Comparison of ENCODE assay signal across 17 cellular contexts in genomic region chr10:31468536-31468859, GRCh38.
DNase-seq lines count a peak whose midpoint lies in the region; ATAC-seq, FAIRE-seq and TF ChIP-seq lines count a peak whose summit lies in the region.
"Had no signal": no experiment of that assay in that cellular context is flagged by ENCODE, and none has a peak within 500 bp of the region (broad histone marks: within the 10 kb centered on the region; RNA-seq: fewer than 3 reads in every experiment).

No MANE protein-coding gene starts in this region.

- BruUV-seq in PC-3 (replicated peaks; lab: Mats Ljungman, UMichigan) = no TSS peak

- no peak overlapping the region for H3K4me3 Mint-ChIP-seq in activated naive CD4-positive, alpha-beta T cell treated with anti-CD3 and anti-CD28 coated beads, Interleukin-2, amount 10 ng/mL, durations not matched to agents 7 days and 5 days
- H3K4me3 Mint-ChIP-seq in stimulated activated naive B cell treated with anti-CD40 and anti-IgM and Interleukin-4, amounts not matched to agents 10 μg/mL and 1 μg/mL and 100 μg/mL, for 72 hours = no peak overlapping the region
- H3K4me3 Mint-ChIP-seq: B cell; CD4-positive, CD25-positive, alpha-beta regulatory T cell; H9 had no signal

- H3K79me1 ChIP-seq in H1 (ENCODE audit: low read depth, low read length) = no peaks in the 10 kb centered on the region
- H3K79me1 ChIP-seq in trophoblast cell (ENCODE audit: low read length) = no peaks in the 10 kb centered on the region

- H3K27me3 ChIP-seq in PC-3 (ENCODE audit: low read length) (no peaks in the 10 kb centered on the region), H1 (replicated peaks in 1 of 4; ENCODE audit: control insufficient read depth in 3 of 4, extremely low read depth in 1 of 4, insufficient read depth in 3 of 4, low read length in 3 of 4) (no peaks in the 10 kb centered on the region), Peyer's patch (no peaks in the 10 kb centered on the region), trophoblast cell (ENCODE audit: insufficient read depth, low read length) (no peaks in the 10 kb centered on the region)
- H3K27me3 ChIP-seq: BLaER1 treated with 17β-estradiol and CSF1 and Interleukin-3, amounts not matched to agents 10 nM and 100 nM had no signal

- H3K27me3 Mint-ChIP-seq in activated naive CD4-positive, alpha-beta T cell treated with anti-CD3 and anti-CD28 coated beads, Interleukin-2, amount 10 ng/mL, durations not matched to agents 7 days and 5 days = no peaks in the 10 kb centered on the region
- no peaks in the 10 kb centered on the region for H3K27me3 Mint-ChIP-seq in stimulated activated naive B cell treated with anti-CD40 and anti-IgM and Interleukin-4, amounts not matched to agents 10 μg/mL and 1 μg/mL and 100 μg/mL, for 72 hours
- H3K27me3 Mint-ChIP-seq: B cell; CD4-positive, CD25-positive, alpha-beta regulatory T cell had no signal

- H3F3A ChIP-seq in PC-3 (ENCODE audit: low read length, unreplicated experiment) = no peaks in the 10 kb centered on the region

- no peak overlapping the region for H3K23ac ChIP-seq in H1 (ENCODE audit: insufficient read length)
- no peak overlapping the region for H3K23ac ChIP-seq in trophoblast cell (ENCODE audit: low read length)

- H3K4me1 ChIP-seq in PC-3 (ENCODE audit: insufficient read depth, low read length) (no peaks in the 10 kb centered on the region), H1 (replicated peaks in 1 of 4; ENCODE audit: control insufficient read depth in 3 of 4, insufficient read depth in 4 of 4, low read length in 3 of 4) (no peaks in the 10 kb centered on the region; a peak in 2 of 7 replicates), Peyer's patch (no peaks in the 10 kb centered on the region), trophoblast cell (ENCODE audit: control insufficient read depth in 1 of 2, insufficient read depth in 2 of 2, low read length in 2 of 2) (no peaks in the 10 kb centered on the region)
- H3K4me1 ChIP-seq: Caco-2 had no signal

- H4K91ac ChIP-seq in H1 (replicated peaks; ENCODE audit: insufficient read length, low read length) (no peak overlapping the region), trophoblast cell (ENCODE audit: low read depth, low read length) (no peak overlapping the region)

- TF ChIP-seq POLR2A in H1 (IDR thresholded peaks at IDR 0.05; ENCODE audit: control extremely low read depth in 1 of 2, low read depth in 2 of 2, low read length in 2 of 2) (no peak), Peyer's patch (IDR thresholded peaks at IDR 0.05) (no peak)

- TF ChIP-seq EP300 in H1 (IDR thresholded peaks at IDR 0.05; ENCODE audit: borderline replicate concordance in 1 of 2, low read depth in 2 of 2, low read length in 2 of 2) = no peak

- no peak for TF ChIP-seq RAD21 in H1 (IDR thresholded peaks at IDR 0.05 in 1 of 2, conservative IDR thresholded peaks at IDR 0.05 in 1 of 2; ENCODE audit: low read depth in 2 of 2, low read length in 2 of 2)

- no peaks in the 10 kb centered on the region for H3K4me1 Mint-ChIP-seq in activated naive CD4-positive, alpha-beta T cell treated with anti-CD3 and anti-CD28 coated beads, Interleukin-2, amount 10 ng/mL, durations not matched to agents 7 days and 5 days
- no peaks in the 10 kb centered on the region for H3K4me1 Mint-ChIP-seq in stimulated activated naive B cell treated with anti-CD40 and anti-IgM and Interleukin-4, amounts not matched to agents 10 μg/mL and 1 μg/mL and 100 μg/mL, for 72 hours
- H3K4me1 Mint-ChIP-seq: B cell had no signal

- H3K9me2 ChIP-seq in PC-3 (replicated peaks; ENCODE audit: low read length) = no peaks in the 10 kb centered on the region

- H3K36me3 ChIP-seq in PC-3 (ENCODE audit: low read depth, low read length) (peaks cover 10% of the 10 kb centered on the region), H1 (ENCODE audit: control insufficient read depth in 2 of 4, insufficient read depth in 4 of 4, low read length in 3 of 4) (no peaks in the 10 kb centered on the region), Peyer's patch (peaks cover 0 to 17% (median 0%) of the 10 kb centered on the region in 3 donors), trophoblast cell (ENCODE audit: control insufficient read depth in 1 of 2, insufficient read depth in 2 of 2, low read length in 2 of 2) (no peaks in the 10 kb centered on the region)

- intact Hi-C loops in PC-3 (cut with micrococcal nuclease) = no loop called here

- H3K56ac ChIP-seq in H1 (replicated peaks; ENCODE audit: insufficient read length, low read depth, low read length) = no peak overlapping the region

- H3K4ac ChIP-seq in H1 (replicated peaks; ENCODE audit: insufficient read length, low read depth, low read length) (no peak overlapping the region), trophoblast cell (ENCODE audit: low read depth, low read length) (no peak overlapping the region)

- H3K27ac Mint-ChIP-seq in activated naive CD4-positive, alpha-beta T cell treated with anti-CD3 and anti-CD28 coated beads, Interleukin-2, amount 50 U/mL, for 72 hours = peak overlapping the region; percentile 5 to 24
- H3K27ac Mint-ChIP-seq in activated naive CD4-positive, alpha-beta T cell treated with anti-CD3 and anti-CD28 coated beads, Interleukin-2, amount 10 ng/mL, durations not matched to agents 7 days and 5 days = no peak overlapping the region
- H3K27ac Mint-ChIP-seq in stimulated activated naive B cell treated with anti-CD40 and anti-IgM and Interleukin-4, amounts not matched to agents 10 μg/mL and 1 μg/mL and 100 μg/mL, for 72 hours = peak overlapping the region; percentile 7
- H3K27ac Mint-ChIP-seq: B cell had no signal

- H3K14ac ChIP-seq in H1 (ENCODE audit: insufficient read length) (no peak overlapping the region), trophoblast cell (ENCODE audit: low read length) (no peak overlapping the region)

- H3K18ac ChIP-seq in H1 (ENCODE audit: extremely low read depth, low read length) = no peak overlapping the region
- no peak overlapping the region for H3K18ac ChIP-seq in trophoblast cell (ENCODE audit: low read length)

- H2BK5ac ChIP-seq in H1 (ENCODE audit: low read depth, low read length) = no peak overlapping the region
- H2BK5ac ChIP-seq in trophoblast cell (ENCODE audit: low read depth, low read length, poor library complexity) = no peak overlapping the region

- TF ChIP-seq CTCF in PC-3 (conservative IDR thresholded peaks at IDR 0.05; ENCODE audit: low read depth, low read length) (peak; percentile 12; the same call in 1 of the 2 replicates), H1 (IDR thresholded peaks at IDR 0.05; ENCODE audit: control extremely low read depth in 1 of 3, insufficient read depth in 1 of 3, low read depth in 1 of 3, low read length in 3 of 3) (no peak), Peyer's patch (IDR thresholded peaks at IDR 0.05) (no peak)

- no peaks in the 10 kb centered on the region for H3K79me2 ChIP-seq in PC-3 (ENCODE audit: low read length)
- H3K79me2 ChIP-seq in H1 (ENCODE audit: control insufficient read depth in 1 of 2, insufficient read depth in 2 of 2, low read length in 2 of 2) = no peaks in the 10 kb centered on the region
- no peaks in the 10 kb centered on the region for H3K79me2 ChIP-seq in trophoblast cell (ENCODE audit: control insufficient read depth, insufficient read depth, low read length, poor library complexity)

- H3K9ac ChIP-seq in PC-3 (ENCODE audit: low read length) (no peak overlapping the region), H1 (replicated peaks in 1 of 4; ENCODE audit: extremely low read depth in 1 of 4, low read depth in 3 of 4, low read length in 3 of 4) (no peak overlapping the region), trophoblast cell (ENCODE audit: low read length) (no peak overlapping the region)
- H3K9ac ChIP-seq: BLaER1 treated with 17β-estradiol and CSF1 and Interleukin-3, amounts not matched to agents 10 nM and 100 nM had no signal

- POLR2A ChIA-PET in PC-3 (lab: Charles Lee; ENCODE audit: unreplicated experiment) = no interaction called here
- POLR2A ChIA-PET in H1 (lab: Charles Lee; ENCODE audit: partially characterized antibody) = no interaction called here

- H2AK5ac ChIP-seq in H1 (ENCODE audit: low read depth, low read length) = no peak overlapping the region
- H2AK5ac ChIP-seq in trophoblast cell (ENCODE audit: low read length) = no peak overlapping the region

- DNase-seq in activated naive CD4-positive, alpha-beta T cell treated with anti-CD3 and anti-CD28 coated beads, Interleukin-2, amount 50 U/mL, for 72 hours (ENCODE audit: low spot score in 2 of 2) = no peak
- DNase-seq in activated naive CD4-positive, alpha-beta T cell treated with anti-CD3 and anti-CD28 coated beads, Interleukin-2, amount 10 ng/mL, durations not matched to agents 7 days and 5 days = no peak
- DNase-seq in PC-3 (no peak), H1 (ENCODE audit: low read depth in 1 of 2, low spot score in 2 of 2) (no peak), Peyer's patch (no peak), NCI-H748 treated with DMSO at 0.1 percent for 48 hours (lab: John Stamatoyannopoulos, UW) (no peak), trophoblast cell (no peak)
- no peak for DNase-seq in stimulated activated naive B cell treated with anti-CD40 and anti-IgM and Interleukin-4, amounts not matched to agents 10 μg/mL and 1 μg/mL and 100 μg/mL, for 72 hours
- DNase-seq: GDM1, GOT3 had no signal

- H3K9me3 ChIP-seq in PC-3 (ENCODE audit: low read length) (no peaks in the 10 kb centered on the region), H1 (ENCODE audit: insufficient read depth in 2 of 2, low read depth in 1 of 2, low read length in 1 of 2) (no peaks in the 10 kb centered on the region; a peak in 1 of 4 replicates), Peyer's patch (no peaks in the 10 kb centered on the region), trophoblast cell (ENCODE audit: insufficient read depth, low read depth, low read length) (no peaks in the 10 kb centered on the region)

- H3K4me3 ChIP-seq in PC-3 (ENCODE audit: low read length) (no peak overlapping the region), H1 (ENCODE audit: extremely low read depth in 1 of 4, insufficient read depth in 2 of 4, low read depth in 3 of 4, low read length in 4 of 4) (no peak overlapping the region), Peyer's patch (no peak overlapping the region), trophoblast cell (ENCODE audit: low read depth, low read length) (no peak overlapping the region)
- H3K4me3 ChIP-seq: BLaER1 treated with 17β-estradiol and CSF1 and Interleukin-3, amounts not matched to agents 10 nM and 100 nM had no signal

- no peak overlapping the region for H2BK20ac ChIP-seq in H1 (ENCODE audit: low read length)

- H3K9me3 Mint-ChIP-seq in activated naive CD4-positive, alpha-beta T cell treated with anti-CD3 and anti-CD28 coated beads, Interleukin-2, amount 50 U/mL, for 72 hours = peaks cover 11 to 20% of the 10 kb centered on the region in 2 donors
- H3K9me3 Mint-ChIP-seq in activated naive CD4-positive, alpha-beta T cell treated with anti-CD3 and anti-CD28 coated beads, Interleukin-2, amount 10 ng/mL, durations not matched to agents 7 days and 5 days = peaks cover 24% of the 10 kb centered on the region
- peaks cover 13 to 16% of the 10 kb centered on the region in 2 donors for H3K9me3 Mint-ChIP-seq in stimulated activated naive B cell treated with anti-CD40 and anti-IgM and Interleukin-4, amounts not matched to agents 10 μg/mL and 1 μg/mL and 100 μg/mL, for 72 hours

- H2AFZ ChIP-seq in PC-3 (ENCODE audit: low read length) (no peak overlapping the region), H1 (ENCODE audit: low read length) (no peak overlapping the region), trophoblast cell (ENCODE audit: insufficient read depth, low read length, poor library complexity) (no peak overlapping the region)

- peaks cover 48 to 52% of the 10 kb centered on the region in 2 donors for H3K36me3 Mint-ChIP-seq in activated naive CD4-positive, alpha-beta T cell treated with anti-CD3 and anti-CD28 coated beads, Interleukin-2, amount 50 U/mL, for 72 hours
- peaks cover 46% of the 10 kb centered on the region for H3K36me3 Mint-ChIP-seq in activated naive CD4-positive, alpha-beta T cell treated with anti-CD3 and anti-CD28 coated beads, Interleukin-2, amount 10 ng/mL, durations not matched to agents 7 days and 5 days
- H3K36me3 Mint-ChIP-seq in stimulated activated naive B cell treated with anti-CD40 and anti-IgM and Interleukin-4, amounts not matched to agents 10 μg/mL and 1 μg/mL and 100 μg/mL, for 72 hours = peaks cover 50% of the 10 kb centered on the region in 2 donors

- H3K27ac ChIP-seq in PC-3 (ENCODE audit: low read length) = no peak overlapping the region
- H3K27ac ChIP-seq in H1 (ENCODE audit: low read depth, low read length) = no peak overlapping the region
- no peak overlapping the region for H3K27ac ChIP-seq in Peyer's patch
- H3K27ac ChIP-seq in trophoblast cell (ENCODE audit: low read depth, low read length) = no peak overlapping the region
- H3K27ac ChIP-seq: BLaER1 treated with 17β-estradiol and CSF1 and Interleukin-3, amounts not matched to agents 10 nM and 100 nM had no signal

- H4K12ac ChIP-seq in trophoblast cell (ENCODE audit: low read depth, low read length) = no peak overlapping the region

- no peak overlapping the region for H2BK12ac ChIP-seq in H1 (ENCODE audit: low read depth, low read length)
- no peak overlapping the region for H2BK12ac ChIP-seq in trophoblast cell (ENCODE audit: low read length)

- no peak overlapping the region for H4K8ac ChIP-seq in H1 (ENCODE audit: extremely low read depth, insufficient read depth, low read length)
- H4K8ac ChIP-seq in trophoblast cell (ENCODE audit: low read depth, low read length) = no peak overlapping the region

- no peak overlapping the region for H4K5ac ChIP-seq in H1 (ENCODE audit: insufficient read length, low read depth, low read length)

- H2BK120ac ChIP-seq in H1 (replicated peaks; ENCODE audit: low read depth, low read length) = no peak overlapping the region
- H2BK120ac ChIP-seq in trophoblast cell (ENCODE audit: insufficient read depth, low read length, poor library complexity) = no peak overlapping the region

- H2BK15ac ChIP-seq in H1 (ENCODE audit: low read length) = no peak overlapping the region

- H3K4me2 ChIP-seq in PC-3 (ENCODE audit: low read length) (no peak overlapping the region), H1 (ENCODE audit: insufficient read depth in 1 of 2, low read depth in 2 of 2, low read length in 2 of 2) (no peak overlapping the region), trophoblast cell (ENCODE audit: low read length) (no peak overlapping the region)
- H3K4me2 ChIP-seq: BLaER1 treated with 17β-estradiol and CSF1 and Interleukin-3, amounts not matched to agents 10 nM and 100 nM had no signal

- H4K20me1 ChIP-seq in PC-3 (ENCODE audit: low read length) (no peaks in the 10 kb centered on the region), H1 (replicated peaks in 1 of 2; ENCODE audit: control insufficient read depth in 1 of 2, insufficient read depth in 2 of 2, low read length in 2 of 2) (no peaks in the 10 kb centered on the region)
- H4K20me1 ChIP-seq: BLaER1 treated with 17β-estradiol and CSF1 and Interleukin-3, amounts not matched to agents 10 nM and 100 nM had no signal

- no peaks in the 10 kb centered on the region for H3K23me2 ChIP-seq in H1 (ENCODE audit: low read depth, low read length)

- CTCF ChIA-PET in activated naive CD4-positive, alpha-beta T cell treated with anti-CD3 and anti-CD28 coated beads, Interleukin-2, amount 10 ng/mL, durations not matched to agents 7 days and 5 days (lab: Charles Lee) = interaction anchor here (1.0 kb wide), 1 partner anchor 385 kb away, joined by 3 read pairs; no protein-coding TSS in a partner anchor
- CTCF ChIA-PET in PC-3 (lab: Charles Lee) = interaction anchor here (1.2 kb wide), 1 partner anchor 716 kb away, joined by 3 read pairs; no protein-coding TSS in a partner anchor
- CTCF ChIA-PET in H1 (lab: Charles Lee; ENCODE audit: partially characterized antibody) = interaction anchor here (0.6 to 2.6 kb wide), 42 partner anchors 10 to 781 kb away, joined by 3 to 14 read pairs (median 4); no protein-coding TSS in a partner anchor

- WGBS in H1 (ENCODE audit: extremely low coverage in 1 of 2, insufficient coverage in 1 of 2, insufficient read length in 1 of 2, insufficient replicate concordance in 2 of 2, low coverage in 1 of 2, low lambda C conversion rate in 2 of 2, missing lambda C conversion rate in 1 of 2), 2 experiments = 78% methylated on average over 2 of the region's 2 CpGs; no CpG with 5 or more reads in 1 of the 2 experiments
- no CpG with 5 or more reads among the region's 2 CpGs for WGBS in trophoblast cell (ENCODE audit: extremely low coverage, insufficient coverage, insufficient read length)

- FAIRE-seq in H1 (lab: Jason Lieb, UNC) = no peak
- FAIRE-seq: D721Med, GM12892 had no signal

- no peak for ATAC-seq in activated naive CD4-positive, alpha-beta T cell treated with anti-CD3 and anti-CD28 coated beads, Interleukin-2, amount 50 U/mL, for 72 hours
- no peak for ATAC-seq in PC-3
- no peak for ATAC-seq in stimulated activated naive B cell treated with anti-CD40 and anti-IgM and Interleukin-4, amounts not matched to agents 10 μg/mL and 1 μg/mL and 100 μg/mL, for 72 hours (replicated peaks)
